ENCODE assay signal across 6 cellular contexts in the genomic region with DNA sequence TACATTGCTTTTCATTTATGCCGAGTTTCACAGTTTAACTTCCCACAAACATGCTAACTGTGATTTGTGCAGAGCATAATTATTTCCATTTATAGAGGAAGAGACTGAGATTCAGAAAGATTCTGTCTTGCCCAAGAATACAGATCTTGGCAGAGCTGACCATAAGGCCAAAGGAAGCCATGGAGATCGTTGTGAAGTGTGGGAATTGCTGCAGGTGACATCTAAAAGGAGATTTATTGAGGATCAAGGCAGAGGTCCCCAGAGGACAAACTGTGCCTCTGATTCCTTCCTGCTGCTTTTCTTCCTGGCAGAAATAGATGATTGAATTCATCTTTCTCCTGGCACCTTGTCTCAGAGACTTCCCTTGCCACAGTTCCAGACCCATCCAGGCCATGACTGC.
DNase-seq lines count a peak whose midpoint lies in the region; ATAC-seq, FAIRE-seq and TF ChIP-seq lines count a peak whose summit lies in the region.
"Not testable (repeated sequence)": the region's sequence is repeated elsewhere in the genome, so short reads cannot be mapped to it uniquely, and the experiment has no call there.

No MANE protein-coding gene starts in this region.

- in situ Hi-C loops in IMR-90 (cut with MboI; ENCODE audit: low sequenced_read_pairs): not testable (repeated sequence)

- H3K4me1 ChIP-seq in A549; IMR-90 (ENCODE audit: control insufficient read depth, insufficient read depth, low read length); body of pancreas; pancreas: not testable (repeated sequence)

- not testable (repeated sequence) for TF ChIP-seq POLR2A in A549 (IDR thresholded peaks at IDR 0.05; ENCODE audit: low read length); GM12891 (IDR thresholded peaks at IDR 0.05; ENCODE audit: low read depth, low read length); IMR-90 (IDR thresholded peaks at IDR 0.05; ENCODE audit: low read depth, low read length); body of pancreas (IDR thresholded peaks at IDR 0.05)

- dilution Hi-C loops in IMR-90 (cut with HindIII; ENCODE audit: low sequenced_read_pairs, unreplicated experiment): not testable (repeated sequence)

- not testable (repeated sequence) for H2AFZ ChIP-seq in IMR-90 (replicated peaks; ENCODE audit: low read length, poor library complexity)

- not testable (repeated sequence) for H2BK120ac ChIP-seq in IMR-90 (ENCODE audit: low read depth, low read length)

- WGBS in A549 (ENCODE audit: missing lambda C conversion rate): 38% methylated on average over 2 of the region's 2 CpGs
- no CpG with 5 or more reads among the region's 2 CpGs for WGBS in IMR-90 (ENCODE audit: extremely low coverage in 2 of 2, insufficient read length in 1 of 2), 2 experiments
- WGBS in body of pancreas, 2 donors: 39 to 47% methylated on average over 2 of the region's 2 CpGs
- WGBS in pancreas, 2 donors: 31 to 45% methylated on average over 2 of the region's 2 CpGs

- not testable (repeated sequence) for H3K4ac ChIP-seq in IMR-90 (ENCODE audit: low read depth, low read length)

- not testable (repeated sequence) for H4K20me1 ChIP-seq in IMR-90 (ENCODE audit: insufficient read depth, low read length)

- not testable (repeated sequence) for H4K5ac ChIP-seq in IMR-90 (ENCODE audit: low read depth, low read length)

- not testable (repeated sequence) for H3K9me1 ChIP-seq in IMR-90 (ENCODE audit: insufficient read depth, low read length)

- intact Hi-C loops in IMR-90 (cut with micrococcal nuclease); body of pancreas (cut with DNase I); pancreas (cut with DNase I): not testable (repeated sequence)

- H3K4me2 ChIP-seq in A549; IMR-90 (ENCODE audit: low read depth, low read length): not testable (repeated sequence)

- FAIRE-seq in A549 (lab: Jason Lieb, UNC) (peak; percentile 13), GM12891 (lab: Jason Lieb, UNC) (peak; percentile 66), bronchial epithelial cell (lab: Jason Lieb, UNC) (peak; percentile 83)
- not testable (repeated sequence) for FAIRE-seq in pancreas (lab: Jason Lieb, UNC)

- H3K14ac ChIP-seq in IMR-90 (replicated peaks; ENCODE audit: low read depth, low read length): not testable (repeated sequence)

- H4K91ac ChIP-seq in IMR-90 (ENCODE audit: insufficient read depth, low read depth, low read length): not testable (repeated sequence)

- not testable (repeated sequence) for H3K4me3 ChIP-seq in A549; IMR-90 (ENCODE audit: insufficient read depth, low read depth, low read length); body of pancreas; bronchial epithelial cell (ENCODE audit: low read depth, low read length); pancreas

- not testable (repeated sequence) for TF ChIP-seq EP300 in A549 (IDR thresholded peaks at IDR 0.05)

- H3K9ac ChIP-seq in IMR-90 (ENCODE audit: low read depth, low read length): not testable (repeated sequence)

- H3K27me3 ChIP-seq in IMR-90 (ENCODE audit: control insufficient read depth, insufficient read depth, low read length); body of pancreas; bronchial epithelial cell (ENCODE audit: control insufficient read depth, insufficient read depth, low read length); pancreas: not testable (repeated sequence)

- H2AK9ac ChIP-seq in IMR-90 (replicated peaks; ENCODE audit: low read depth, low read length, poor library complexity): not testable (repeated sequence)

- not testable (repeated sequence) for DNase-seq in A549 (ENCODE audit: low read depth in 1 of 2, low spot score in 1 of 2); GM12891 (ENCODE audit: insufficient read length, low spot score); IMR-90; bronchial epithelial cell (ENCODE audit: low read depth)
- DNase-seq in body of pancreas (peak in 2 of 4 donors; percentile 39 to 65), pancreas (peak in 1 of 6 donors; percentile 34)

- TF ChIP-seq RAD21 in A549 (conservative IDR thresholded peaks at IDR 0.05 in 1 of 2, IDR thresholded peaks at IDR 0.05 in 1 of 2); IMR-90 (IDR thresholded peaks at IDR 0.05; ENCODE audit: low read length): not testable (repeated sequence)

- not testable (repeated sequence) for H3K56ac ChIP-seq in IMR-90 (ENCODE audit: extremely low read depth, insufficient read depth, low read length)

- not testable (repeated sequence) for H3K9me3 ChIP-seq in A549; IMR-90 (ENCODE audit: control insufficient read depth, insufficient read depth, low read length); body of pancreas; pancreas

- CTCF ChIA-PET in A549 (lab: Yijun Ruan, JAX) (interaction anchor here (0.7 to 1.8 kb wide), 4 partner anchors 11 to 119 kb away, joined by 3 to 8 read pairs (median 5); no protein-coding TSS in a partner anchor), IMR-90 (lab: Yijun Ruan, JAX) (interaction anchor here (0.6 kb wide), 1 partner anchor 15 kb away, joined by 3 read pairs; no protein-coding TSS in a partner anchor)

- not testable (repeated sequence) for H2BK20ac ChIP-seq in IMR-90 (ENCODE audit: low read depth, low read length)

- not testable (repeated sequence) for TF ChIP-seq CTCF in A549 (IDR thresholded peaks at IDR 0.05); IMR-90 (conservative IDR thresholded peaks at IDR 0.05; ENCODE audit: low read depth, low read length); body of pancreas (IDR thresholded peaks at IDR 0.05); bronchial epithelial cell (IDR thresholded peaks at IDR 0.05; ENCODE audit: insufficient read depth, low read length, severe bottlenecking); pancreas (IDR thresholded peaks at IDR 0.05)

- not testable (repeated sequence) for H2BK5ac ChIP-seq in IMR-90 (ENCODE audit: low read depth, low read length, poor library complexity, severe bottlenecking)

- H3K23ac ChIP-seq in IMR-90 (ENCODE audit: low read depth, low read length): not testable (repeated sequence)

- ATAC-seq in A549; IMR-90 (ENCODE audit: low read depth): not testable (repeated sequence)
- ATAC-seq in body of pancreas (peak; percentile 56), pancreas (peak in 3 of 4 donors; percentile 46 to 62 (median 60))

- H2AK5ac ChIP-seq in IMR-90 (ENCODE audit: low read depth, low read length): peak overlapping the region; percentile 60; the same call in 1 of the 2 replicates

- POLR2A ChIA-PET in A549 (lab: Yijun Ruan, JAX); IMR-90 (lab: Charles Lee; ENCODE audit: unreplicated experiment): not testable (repeated sequence)

- H3K27ac ChIP-seq in A549; IMR-90 (ENCODE audit: insufficient read depth, low read length); body of pancreas; pancreas: not testable (repeated sequence)

- H3K36me3 ChIP-seq in IMR-90 (ENCODE audit: control insufficient read depth, insufficient read depth, low read length); body of pancreas (replicated peaks in 1 of 2; ENCODE audit: insufficient read depth in 1 of 2, low read depth in 2 of 2); bronchial epithelial cell (ENCODE audit: control insufficient read depth, insufficient read depth, low read length); pancreas: not testable (repeated sequence)

- not testable (repeated sequence) for BruUV-seq in IMR-90 (replicated peaks; lab: Mats Ljungman, UMichigan)

- not testable (repeated sequence) for H3K18ac ChIP-seq in IMR-90 (ENCODE audit: low read depth, low read length)

- not testable (repeated sequence) for H4K8ac ChIP-seq in IMR-90 (ENCODE audit: low read depth in 2 of 2, low read length in 2 of 2)

- not testable (repeated sequence) for H2BK15ac ChIP-seq in IMR-90 (ENCODE audit: low read depth, low read length)

- not testable (repeated sequence) for H3K79me1 ChIP-seq in IMR-90 (ENCODE audit: low read depth in 1 of 2, low read length in 2 of 2)
